Comparison of ENCODE assay signal across 14 cellular contexts in genomic region chr11:11313426-11313825, GRCh38. TPM values are rescaled to one million over a fixed set of nuclear protein-coding genes. Genes with fewer than 3 reads are reported as not detected.
DNase-seq lines count a peak whose midpoint lies in the region; ATAC-seq and TF ChIP-seq lines count a peak whose summit lies in the region.
"Had no signal": no experiment of that assay in that cellular context is flagged by ENCODE, and none has a peak within 500 bp of the region (broad histone marks: within the 10 kb centered on the region; RNA-seq: fewer than 3 reads in every experiment).

No MANE protein-coding gene starts in this region.

- DNase-seq in DMS53 (lab: John Stamatoyannopoulos, UW) (peak; percentile 74), NCI-H226 (peak; percentile 68), dermis microvascular lymphatic vessel endothelial cell (ENCODE audit: low read depth in 2 of 2) (peak; percentile 32 to 62), lung (ENCODE audit: low spot score) (peak; percentile 55), 8988T (no peak), NCI-H345 treated with DMSO at 0.1 percent for 48 hours (lab: John Stamatoyannopoulos, UW; ENCODE audit: unreplicated experiment) (no peak), head of caudate nucleus (no peak), mesenteric fat pad (ENCODE audit: low spot score) (no peak)
- DNase-seq: DMS79; NCI-H1694; nephron progenitor cell; SK-N-SH; stimulated activated CD4-positive, alpha-beta T cell treated with anti-CD3 and anti-CD28 coated beads, Interleukin-1b, Interleukin-23, amount 100 ng/mL, for 48 hours had no signal

- peaks cover 0 to 4% of the 10 kb centered on the region in 2 donors for H3K36me3 ChIP-seq in lung (ENCODE audit: control insufficient read depth in 2 of 2, insufficient read depth in 2 of 2, low read length in 2 of 2)

- 22 to 44% methylated on average over 1 of the region's 1 CpG for WGBS in lung, 2 donors

- peaks cover 9 to 30% of the 10 kb centered on the region in 2 donors for H3K4me1 ChIP-seq in lung (ENCODE audit: control insufficient read depth in 2 of 2, insufficient read depth in 2 of 2, low read length in 2 of 2)

- ATAC-seq in lung (ENCODE audit: insufficient read depth, low FRiP score), result peak; percentile 61

- intact Hi-C loops in head of caudate nucleus (cut with DNase I), result no loop called here

- H3K27ac ChIP-seq in lung (ENCODE audit: low read depth in 1 of 2, low read length in 1 of 2), result peak overlapping the region; percentile 4 to 77
- H3K27ac ChIP-seq: hepatocyte had no signal

- no peak overlapping the region for H3K4me3 ChIP-seq in lung
- H3K4me3 ChIP-seq: hepatocyte had no signal

- H3K9me3 ChIP-seq in lung (ENCODE audit: control insufficient read depth in 2 of 2, insufficient read depth in 1 of 2, low read length in 1 of 2), result peaks cover 0 to 1% of the 10 kb centered on the region in 2 donors
- H3K9me3 ChIP-seq: SK-N-SH had no signal

- no peaks in the 10 kb centered on the region for H3K27me3 ChIP-seq in lung (ENCODE audit: control insufficient read depth, insufficient read depth)
- H3K27me3 ChIP-seq: hepatocyte had no signal

- no peak for TF ChIP-seq CTCF in lung (IDR thresholded peaks at IDR 0.05; ENCODE audit: control extremely low read depth, extremely low read depth)

RNA-seq across cellular contexts. Expression of gene CSNK2A3, which starts 39.6 kb away (rescaled TPM):
- 2.1 and 3.3 TPM in 2 replicates for total RNA-seq in dermis microvascular lymphatic vessel endothelial cell
- total RNA-seq in lung, result 1 to 10 TPM; 2.6 to 3.7 TPM
- polyA plus RNA-seq in lung, result under 1 TPM; 0.39 to 0.61 TPM
- 2.0 TPM for total RNA-seq in mesenteric fat pad

Comparison
In these comparisons a context has a peak if more than half of its experiments do, and no peak if none do; other contexts are left out.
1. DNase-seq: peak in DMS53 (single experiment), NCI-H226 (single experiment), dermis microvascular lymphatic vessel endothelial cell (2 of 2) and lung (single experiment); none in 8988T (single experiment), NCI-H345 treated with DMSO at 0.1 percent for 48 hours (single experiment), head of caudate nucleus (0 of 42) and mesenteric fat pad (single experiment).